ENCODE assay signal across 9 cellular contexts in the genomic region with DNA sequence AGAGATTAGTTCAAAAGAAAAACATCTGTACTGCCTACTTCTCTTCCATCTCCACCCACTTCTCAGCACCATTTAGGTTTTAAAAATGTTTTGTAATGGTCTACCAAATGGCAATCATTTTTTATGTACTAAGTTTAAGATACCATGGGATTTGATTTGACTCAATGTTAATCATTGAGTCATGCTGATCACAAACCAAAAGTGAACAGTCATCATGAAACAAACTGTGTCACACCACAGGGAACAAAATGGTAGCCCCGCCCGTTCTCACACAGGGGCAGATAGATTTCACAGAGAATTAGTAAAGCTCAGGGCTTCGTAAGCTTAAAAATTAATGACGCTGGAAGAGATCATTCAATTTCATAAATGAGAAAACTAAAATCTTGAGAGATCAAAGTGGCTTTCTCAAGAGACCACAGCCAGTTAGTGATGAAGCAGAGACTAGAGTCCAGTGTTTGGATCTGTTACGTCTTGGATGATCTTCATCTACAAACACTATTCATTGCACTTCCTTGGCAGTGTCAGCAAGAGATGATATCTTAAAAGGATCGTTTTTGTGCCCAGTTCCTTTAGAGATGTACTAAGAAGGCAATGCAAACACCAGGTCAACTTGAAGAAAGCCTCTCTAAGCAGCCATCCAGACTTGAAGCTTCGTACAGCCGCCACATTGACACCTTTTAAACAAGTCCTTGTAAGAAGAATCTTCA. TPM values are rescaled to one million over a fixed set of nuclear protein-coding genes. Genes with fewer than 3 reads are reported as not detected.
DNase-seq lines count a peak whose midpoint lies in the region; ATAC-seq, FAIRE-seq and TF ChIP-seq lines count a peak whose summit lies in the region.
"Had no signal": no experiment of that assay in that cellular context is flagged by ENCODE, and none has a peak within 500 bp of the region (broad histone marks: within the 10 kb centered on the region; RNA-seq: fewer than 3 reads in every experiment).

No MANE protein-coding gene starts in this region.

- CTCF ChIA-PET in K562 (lab: Yijun Ruan, JAX; ENCODE audit: low intra/inter-chr PET ratio): interaction anchor here (0.6 kb wide), 2 partner anchors 18 to 255 kb away, joined by 4 to 5 read pairs; no protein-coding TSS in a partner anchor

- no peak for TF ChIP-seq RAD21 in K562 (CRISPR knock-in tag; conservative IDR thresholded peaks at IDR 0.05 in 1 of 2, IDR thresholded peaks at IDR 0.05 in 1 of 2)

- no peak for FAIRE-seq in K562 (lab: Jason Lieb, UNC)

- intact Hi-C loops in K562 (cut with micrococcal nuclease) (loop anchor here (10.0 kb wide), 3 partner anchors 124 to 546 kb away; no protein-coding TSS in a partner anchor), uterus (cut with DNase I; ENCODE audit: low total_unique reads) (no loop called here)

- peaks cover 0 to 6% of the 10 kb centered on the region in 2 experiments; a peak in 3 of 5 replicates for H3K27me3 ChIP-seq in K562 (ENCODE audit: control insufficient read depth in 2 of 2, insufficient read depth in 2 of 2, low read length in 2 of 2)
- no peaks in the 10 kb centered on the region for H3K27me3 ChIP-seq in uterus
- H3K27me3 ChIP-seq: suprapubic skin had no signal

- in situ Hi-C loops in K562 (cut with MboI): no loop called here

- H3K9me1 ChIP-seq in K562 (ENCODE audit: control insufficient read depth, insufficient read depth, low read length): no peaks in the 10 kb centered on the region

- no peak overlapping the region for H2AFZ ChIP-seq in K562 (ENCODE audit: low read depth, low read length)

- no peak overlapping the region for H3K9ac ChIP-seq in K562 (ENCODE audit: insufficient read depth in 1 of 2, low read depth in 2 of 2, low read length in 2 of 2)

- no TSS peak for BruUV-seq in K562 (replicated peaks; lab: Mats Ljungman, UMichigan)

- H3K4me3 ChIP-seq in K562 (no peak overlapping the region), uterus (no peak overlapping the region)
- H3K4me3 ChIP-seq: suprapubic skin had no signal

- TF ChIP-seq CTCF in K562 (IDR thresholded peaks at IDR 0.05 in 2 of 3, conservative IDR thresholded peaks at IDR 0.05 in 1 of 3; ENCODE audit: insufficient read depth in 2 of 3, low read depth in 1 of 3, low read length in 3 of 3) (no peak), uterus (IDR thresholded peaks at IDR 0.05) (no peak)

- no peaks in the 10 kb centered on the region for H3K9me3 ChIP-seq in K562 (replicated peaks; ENCODE audit: control insufficient read depth, insufficient read depth, low read depth, low read length)
- H3K9me3 ChIP-seq in uterus: no peaks in the 10 kb centered on the region
- H3K9me3 ChIP-seq: suprapubic skin had no signal

- TF ChIP-seq EP300 in K562 (IDR thresholded peaks at IDR 0.05; ENCODE audit: low read length): no peak

- no peak overlapping the region for H3K27ac ChIP-seq in K562 (ENCODE audit: extremely low read depth, low read depth, low read length)
- H3K27ac ChIP-seq in uterus: no peak overlapping the region
- H3K27ac ChIP-seq: suprapubic skin had no signal

- H3K79me2 ChIP-seq in K562 (ENCODE audit: control insufficient read depth, insufficient read depth, low read length): no peaks in the 10 kb centered on the region

- no peak overlapping the region for H3K4me2 ChIP-seq in K562 (ENCODE audit: insufficient read depth, low read length)

- WGBS in K562 (ENCODE audit: insufficient coverage, low coverage, missing lambda C conversion rate): 6% methylated on average over 8 of the region's 8 CpGs

- ATAC-seq in GM19452 (IDR thresholded peaks at IDR 0.05; ENCODE audit: unreplicated experiment): peak; percentile 95
- ATAC-seq in HG03378 (IDR thresholded peaks at IDR 0.05; ENCODE audit: unreplicated experiment): peak; percentile 92
- ATAC-seq in K562: no peak

- POLR2A ChIA-PET in K562 (lab: Yijun Ruan, JAX): no interaction called here

- DNase-seq in Daoy (ENCODE audit: low read depth) (peak; percentile 74), K562 (ENCODE audit: extremely low read depth in 1 of 4, low spot score in 3 of 4) (no peak), NCI-H2171 (lab: John Stamatoyannopoulos, UW) (no peak), uterus (no peak), NCI-H1436 (lab: John Stamatoyannopoulos, UW) (no peak)
- peak; percentile 17 to 28 for DNase-seq in stimulated activated CD4-positive, alpha-beta T cell treated with anti-CD3 and anti-CD28 coated beads, Interleukin-4, amount 100 ng/mL, for 48 hours (ENCODE audit: low read depth in 2 of 2)

- no peaks in the 10 kb centered on the region for H3K4me1 ChIP-seq in K562 (replicated peaks in 1 of 2; ENCODE audit: control insufficient read depth in 2 of 2, insufficient read depth in 2 of 2, low read length in 2 of 2)
- H3K4me1 ChIP-seq in uterus: no peaks in the 10 kb centered on the region

- H3K36me3 ChIP-seq in K562 (ENCODE audit: control insufficient read depth, insufficient read depth, low read length): no peaks in the 10 kb centered on the region
- no peaks in the 10 kb centered on the region for H3K36me3 ChIP-seq in uterus
- H3K36me3 ChIP-seq: suprapubic skin had no signal

- TF ChIP-seq POLR2A in K562 (conservative IDR thresholded peaks at IDR 0.05) (no peak), uterus (IDR thresholded peaks at IDR 0.05) (no peak)

- no peaks in the 10 kb centered on the region for H4K20me1 ChIP-seq in K562 (replicated peaks; ENCODE audit: control insufficient read depth, insufficient read depth, low read length)

TF ChIP-seq in K562, 482 proteins besides CTCF, POLR2A, EP300 and RAD21:
- TF ChIP-seq STAG1 (CRISPR knock-in tag; IDR thresholded peaks at IDR 0.05; ENCODE audit: borderline replicate concordance) (no peak), ZNF316 (IDR thresholded peaks at IDR 0.05) (0 out of 2 replicates have a peak, but pooled peaks have one; percentile 27)

RNA-seq across cellular contexts. Expression of gene TRIO, which starts 33.9 kb away (rescaled TPM):
- 99.7 and 112 TPM in 2 replicates for total RNA-seq in Daoy (2014; rRNA removed; shearing (Covaris generic))
- total RNA-seq in K562 (2011; cell fraction: chromatin; rRNA removed; ENCODE audit: low replicate concordance): 28.4 and 32.2 TPM in 2 replicates
- total RNA-seq in K562 (2011; cell fraction: nucleolus; rRNA removed): 12.4 and 14.2 TPM in 2 replicates
- total RNA-seq in K562 (2011; cell fraction: nucleoplasm; rRNA removed): 18.8 and 24.4 TPM in 2 replicates
- total RNA-seq in K562 (2014; rRNA removed) (1.4 and 3.8 TPM in 2 replicates), K562 (2014; rRNA removed; fragmentation: Illumina TruSeq; extraction: Trizol) (1.6 TPM in 2 replicates), K562 (2015; rRNA removed; fragmentation: Illumina TruSeq; extraction: Trizol) (1.1 and 1.4 TPM in 2 replicates), K562 (2021) (3.4 and 5.0 TPM in 2 replicates), uterus (100 to 1,000 TPM in 3 of 4 donors, 10 to 100 TPM in 1; 93.5 to 234 (median 207) TPM)
- polyA plus RNA-seq in K562 (2011; rRNA removed) (0.91 and 2.6 TPM in 2 replicates), K562 (2014; fragmentation: Illumina TruSeq; extraction: Trizol) (0.76 and 1.2 TPM in 2 replicates), K562 (2014; fragmentation: Nextera tagmentation; extraction: Ambion mirVana) (under 1 TPM; 0.24 to 0.75 TPM), K562 (2014; rRNA removed) (1.00 and 1.1 TPM in 2 replicates)
- 0.94 and 2.3 TPM in 2 replicates for polyA plus RNA-seq in K562 (2011; cell fraction: cytosol; rRNA removed)
- 3.1 and 11.6 TPM in 2 replicates for polyA plus RNA-seq in K562 (2011; cell fraction: nucleus; rRNA removed)
- polyA plus RNA-seq in K562 (2012): 1.2 and 1.9 TPM in 2 replicates
- 2.2 and 10.6 TPM in 2 replicates for polyA minus RNA-seq in K562 (2011; rRNA and poly(A)+ RNA removed)
- polyA minus RNA-seq in K562 (2011; cell fraction: cytosol; rRNA and poly(A)+ RNA removed): 2.1 and 2.4 TPM in 2 replicates
- 4.4 and 13.5 TPM in 2 replicates for polyA minus RNA-seq in K562 (2011; cell fraction: nucleus; rRNA and poly(A)+ RNA removed)

Comparison
In these comparisons a context has a peak if more than half of its experiments do, and no peak if none do; other contexts are left out.
1. DNase-seq: peak in Daoy (single experiment) and stimulated activated CD4-positive, alpha-beta T cell treated with anti-CD3 and anti-CD28 coated beads, Interleukin-4, amount 100 ng/mL, for 48 hours (2 of 2); none in K562 (0 of 4), NCI-H2171 (single experiment), uterus (0 of 2) and NCI-H1436 (single experiment).